8 cellular contexts compared by ENCODE assay signal in the genomic region with DNA sequence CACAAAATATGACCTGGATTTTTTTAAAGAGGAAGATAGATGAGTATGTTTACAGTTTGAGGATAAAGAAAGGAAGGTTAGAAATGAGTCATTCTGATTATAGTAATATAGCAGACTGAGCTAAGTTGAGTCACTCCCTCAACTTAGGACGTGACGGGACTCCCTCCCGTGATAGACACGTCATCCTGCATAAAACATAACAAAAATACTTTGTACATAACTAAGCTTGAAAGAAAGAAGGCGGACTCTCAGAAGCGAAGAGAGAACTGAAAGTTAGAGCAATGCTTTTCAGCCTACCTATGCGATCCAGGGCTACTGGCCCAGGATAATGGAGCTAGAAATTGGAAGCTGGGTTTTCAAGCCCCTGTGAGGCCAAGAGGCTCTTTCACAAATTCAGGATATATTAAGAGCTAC. TPM values are rescaled to one million over a fixed set of nuclear protein-coding genes. Genes with fewer than 3 reads are reported as not detected.
DNase-seq lines count a peak whose midpoint lies in the region; ATAC-seq and TF ChIP-seq lines count a peak whose summit lies in the region.

No MANE protein-coding gene starts in this region.

- ATAC-seq in GM21619 (IDR thresholded peaks at IDR 0.05; ENCODE audit: unreplicated experiment): peak; percentile 95

- intact Hi-C loops in stomach (cut with DNase I; ENCODE audit: low total_unique reads): loop anchor here (5.0 to 10.0 kb wide), 2 partner anchors 197 to 445 kb away; no protein-coding TSS in a partner anchor

- 20 to 43% (median 23%) methylated on average over 7 of the region's 7 CpGs for WGBS in stomach, 5 donors

- TF ChIP-seq CTCF in kidney epithelial cell (IDR thresholded peaks at IDR 0.05; ENCODE audit: insufficient read depth, low read length, poor library complexity, severe bottlenecking): no peak
- TF ChIP-seq CTCF in stomach (IDR thresholded peaks at IDR 0.05): no peak

- H3K27me3 ChIP-seq in MG63 (no peaks in the 10 kb centered on the region), kidney epithelial cell (ENCODE audit: control insufficient read depth, insufficient read depth, low read length) (no peaks in the 10 kb centered on the region), stomach (peaks cover 0 to 8% (median 0%) of the 10 kb centered on the region in 3 donors)

- no peak for TF ChIP-seq POLR2A in stomach (IDR thresholded peaks at IDR 0.05)

- peak; percentile 95 for DNase-seq in EL
- peak; percentile 84 for DNase-seq in MG63
- DNase-seq in activated T-helper 1 cell treated with Interleukin-2 at 50 U/mL for 16 hours (ENCODE audit: low read depth): peak; percentile 3
- DNase-seq in kidney epithelial cell (ENCODE audit: low read depth): peak; percentile 63
- peak; percentile 37 for DNase-seq in stomach
- no peak for DNase-seq in DMS79 treated with DMSO at 0.1 percent for 48 hours (lab: John Stamatoyannopoulos, UW)
- DNase-seq in NCI-H2171 treated with DMSO at 0.1 percent for 48 hours (lab: John Stamatoyannopoulos, UW): no peak

- H3K4me1 ChIP-seq in stomach: no peaks in the 10 kb centered on the region

- TF ChIP-seq EP300 in stomach (IDR thresholded peaks at IDR 0.05): no peak

- H3K9me3 ChIP-seq in MG63 (no peaks in the 10 kb centered on the region), stomach (no peaks in the 10 kb centered on the region)

- no peaks in the 10 kb centered on the region for H3K36me3 ChIP-seq in MG63
- H3K36me3 ChIP-seq in kidney epithelial cell (ENCODE audit: control insufficient read depth, insufficient read depth, low read length): no peaks in the 10 kb centered on the region
- H3K36me3 ChIP-seq in stomach: no peaks in the 10 kb centered on the region

- H3K4me3 ChIP-seq in MG63 (peak overlapping the region; percentile 40), kidney epithelial cell (ENCODE audit: low read depth, low read length) (no peak overlapping the region), stomach (peak overlapping the region in 1 of 4 donors; percentile 14)

- H3K27ac ChIP-seq in stomach: peak overlapping the region; percentile 30 to 71 (median 36)

RNA-seq across cellular contexts. Expression of gene DESI2, which starts 53.0 kb away (rescaled TPM):
- 101 and 159 TPM in 2 replicates for total RNA-seq in MG63 (2014; rRNA removed; shearing (Covaris generic); ENCODE audit: low replicate concordance)
- total RNA-seq in kidney epithelial cell (53.2 and 55.0 TPM in 2 replicates), stomach (10 to 100 TPM in 3 of 5 donors, 1 to 10 TPM in 2; 3.5 to 74.7 (median 15.6) TPM)
- polyA plus RNA-seq in stomach: 10 to 100 TPM in 2 of 3 donors, 1 to 10 TPM in 1; 9.8 to 29.2 (median 22.4) TPM

Comparison
In these comparisons a context has a peak if more than half of its experiments do, and no peak if none do; other contexts are left out.
1. DNase-seq: peak in EL (single experiment), MG63 (single experiment), activated T-helper 1 cell treated with Interleukin-2 at 50 U/mL for 16 hours (single experiment), kidney epithelial cell (single experiment) and stomach (single experiment); none in DMS79 treated with DMSO at 0.1 percent for 48 hours (single experiment) and NCI-H2171 treated with DMSO at 0.1 percent for 48 hours (single experiment).